In genomic region chr4:2852481-2852881, GRCh38 we compare ENCODE assay signal across 10 cellular contexts. TPM values are rescaled to one million over a fixed set of nuclear protein-coding genes. Genes with fewer than 3 reads are reported as not detected.
DNase-seq lines count a peak whose midpoint lies in the region; ATAC-seq and TF ChIP-seq lines count a peak whose summit lies in the region.
"Had no signal": no experiment of that assay in that cellular context is flagged by ENCODE, and none has a peak within 500 bp of the region (broad histone marks: within the 10 kb centered on the region; RNA-seq: fewer than 3 reads in every experiment).

No MANE protein-coding gene starts in this region.

- H3K4me1 Mint-ChIP-seq in CD4-positive, CD25-positive, alpha-beta regulatory T cell: peaks cover 38 to 86% (median 53%) of the 10 kb centered on the region in 4 donors

- H3K27ac ChIP-seq in CD4-positive, CD25-positive, alpha-beta regulatory T cell (ENCODE audit: insufficient read depth, low read length, poor library complexity, severe bottlenecking): peak overlapping the region; percentile 43
- H3K27ac ChIP-seq in OCI-LY7 (ENCODE audit: low read depth, low read length, poor library complexity, severe bottlenecking): no peak overlapping the region
- H3K27ac ChIP-seq in hepatocyte: no peak overlapping the region
- H3K27ac ChIP-seq in smooth muscle cell (ENCODE audit: low read depth): no peak overlapping the region
- peak overlapping the region in 2 of 4 donors; percentile 48 to 49 for H3K27ac ChIP-seq in esophagus squamous epithelium

- DNase-seq in CD4-positive, CD25-positive, alpha-beta regulatory T cell: peak in 2 of 3 donors; percentile 44 to 79
- DNase-seq in OCI-LY7 (ENCODE audit: low spot score) (peak; percentile 80), hepatocyte (ENCODE audit: low spot score) (no peak), NCI-H510A treated with DMSO at 0.1 percent for 48 hours (lab: John Stamatoyannopoulos, UW) (no peak), smooth muscle cell (lab: John Stamatoyannopoulos, UW; ENCODE audit: unreplicated experiment) (no peak), esophagus squamous epithelium (lab: John Stamatoyannopoulos, UW) (no peak), DMS53 (lab: John Stamatoyannopoulos, UW) (no peak)
- DNase-seq: amygdala, NCI-H1048 had no signal

- peak overlapping the region; percentile 81 to 92 (median 90) for H3K27ac Mint-ChIP-seq in CD4-positive, CD25-positive, alpha-beta regulatory T cell

- H3K27me3 ChIP-seq in CD4-positive, CD25-positive, alpha-beta regulatory T cell (ENCODE audit: control insufficient read depth, insufficient read depth, low read length): no peaks in the 10 kb centered on the region
- H3K27me3 ChIP-seq in hepatocyte (no peaks in the 10 kb centered on the region), smooth muscle cell (ENCODE audit: low read depth) (no peaks in the 10 kb centered on the region), esophagus squamous epithelium (no peaks in the 10 kb centered on the region)

- H3K79me2 ChIP-seq in OCI-LY7 (ENCODE audit: insufficient read depth, low read depth, low read length) (no peaks in the 10 kb centered on the region; the same call in 1 of the 2 replicates), hepatocyte (peaks cover 98% of the 10 kb centered on the region), smooth muscle cell (ENCODE audit: low read depth) (peaks cover 97% of the 10 kb centered on the region)

- H3K4me1 ChIP-seq in CD4-positive, CD25-positive, alpha-beta regulatory T cell (ENCODE audit: control insufficient read depth, insufficient read depth, low read length, poor library complexity, severe bottlenecking): peaks cover 70% of the 10 kb centered on the region
- H3K4me1 ChIP-seq in OCI-LY7 (ENCODE audit: insufficient read depth, low read length, poor library complexity, severe bottlenecking): peaks cover 25% of the 10 kb centered on the region
- H3K4me1 ChIP-seq in hepatocyte (ENCODE audit: insufficient read depth): peaks cover 36% of the 10 kb centered on the region
- no peaks in the 10 kb centered on the region for H3K4me1 ChIP-seq in smooth muscle cell (ENCODE audit: low read depth)
- peaks cover 22 to 93% (median 29%) of the 10 kb centered on the region in 3 donors for H3K4me1 ChIP-seq in esophagus squamous epithelium

- H4K20me1 ChIP-seq in OCI-LY7 (ENCODE audit: insufficient read depth, low read length): peaks cover 14% of the 10 kb centered on the region; the same call in 1 of the 2 replicates
- peaks cover 82% of the 10 kb centered on the region for H4K20me1 ChIP-seq in hepatocyte (ENCODE audit: insufficient read depth, poor library complexity, severe bottlenecking)
- H4K20me1 ChIP-seq in smooth muscle cell (ENCODE audit: low read depth): peaks cover 99% of the 10 kb centered on the region

- no TSS peak for BruUV-seq in OCI-LY7 (replicated peaks; lab: Mats Ljungman, UMichigan)

- TF ChIP-seq CTCF in OCI-LY7 (conservative IDR thresholded peaks at IDR 0.05; ENCODE audit: low read length) (no peak), hepatocyte (IDR thresholded peaks at IDR 0.05; ENCODE audit: poor library complexity) (no peak), smooth muscle cell (IDR thresholded peaks at IDR 0.05; ENCODE audit: borderline replicate concordance, insufficient read depth, poor library complexity, severe bottlenecking) (no peak), esophagus squamous epithelium (IDR thresholded peaks at IDR 0.05) (no peak)

- H2AFZ ChIP-seq in OCI-LY7 (ENCODE audit: low read length) (no peak overlapping the region), hepatocyte (no peak overlapping the region), smooth muscle cell (ENCODE audit: low read depth) (no peak overlapping the region)

- H3K9me2 ChIP-seq in OCI-LY7 (ENCODE audit: insufficient read depth, low read length): no peaks in the 10 kb centered on the region
- no peaks in the 10 kb centered on the region for H3K9me2 ChIP-seq in hepatocyte (replicated peaks; ENCODE audit: insufficient read depth)

- WGBS in hepatocyte (ENCODE audit: low lambda C conversion rate, missing lambda C conversion rate): 61% methylated on average over 7 of the region's 7 CpGs
- WGBS in smooth muscle cell (ENCODE audit: low lambda C conversion rate): 84% methylated on average over 7 of the region's 7 CpGs
- WGBS in esophagus squamous epithelium, 2 donors: 26 to 32% methylated on average over 7 of the region's 7 CpGs

- H3K36me3 ChIP-seq in CD4-positive, CD25-positive, alpha-beta regulatory T cell (ENCODE audit: control insufficient read depth, insufficient read depth, low read length): peaks cover 11% of the 10 kb centered on the region
- peaks cover 18% of the 10 kb centered on the region for H3K36me3 ChIP-seq in OCI-LY7 (ENCODE audit: insufficient read depth, low read length)
- H3K36me3 ChIP-seq in hepatocyte (replicated peaks; ENCODE audit: insufficient read depth, low read depth): no peaks in the 10 kb centered on the region
- no peaks in the 10 kb centered on the region for H3K36me3 ChIP-seq in smooth muscle cell (ENCODE audit: low read depth)
- peaks cover 0 to 22% (median 0%) of the 10 kb centered on the region in 3 donors for H3K36me3 ChIP-seq in esophagus squamous epithelium

- POLR2A ChIA-PET in OCI-LY7 (lab: Charles Lee): interaction anchor here (0.7 kb wide), 2 partner anchors 18 to 48 kb away, joined by 5 to 7 read pairs; no protein-coding TSS in a partner anchor

- peak overlapping the region; percentile 74 to 94 (median 82) for H3K4me3 Mint-ChIP-seq in CD4-positive, CD25-positive, alpha-beta regulatory T cell

- intact Hi-C loops in OCI-LY7 (cut with micrococcal nuclease; ENCODE audit: unreplicated experiment) (loop anchor here (5.0 kb wide), 1 partner anchor 80 kb away; no protein-coding TSS in a partner anchor), esophagus squamous epithelium (cut with DNase I) (no loop called here)

- peak; percentile 67 to 76 for ATAC-seq in CD4-positive, CD25-positive, alpha-beta regulatory T cell (ENCODE audit: low read depth in 2 of 2)
- peak; percentile 67 for ATAC-seq in GM19438 (IDR thresholded peaks at IDR 0.05; ENCODE audit: low read depth, unreplicated experiment)

- CTCF ChIA-PET in OCI-LY7 (lab: Charles Lee; ENCODE audit: unreplicated experiment): no interaction called here

- H3K9me3 Mint-ChIP-seq in CD4-positive, CD25-positive, alpha-beta regulatory T cell: no peaks in the 10 kb centered on the region

- no peaks in the 10 kb centered on the region for H3K9me3 ChIP-seq in CD4-positive, CD25-positive, alpha-beta regulatory T cell (ENCODE audit: control insufficient read depth in 2 of 2, low read length in 2 of 2)
- no peaks in the 10 kb centered on the region for H3K9me3 ChIP-seq in OCI-LY7 (ENCODE audit: low read length)
- no peaks in the 10 kb centered on the region for H3K9me3 ChIP-seq in hepatocyte (ENCODE audit: low read depth)
- no peaks in the 10 kb centered on the region for H3K9me3 ChIP-seq in smooth muscle cell (replicated peaks; ENCODE audit: low read depth)
- H3K9me3 ChIP-seq in esophagus squamous epithelium: no peaks in the 10 kb centered on the region

- TF ChIP-seq POLR2A in esophagus squamous epithelium (IDR thresholded peaks at IDR 0.05): no peak

- peak overlapping the region; percentile 32 for H3K4me2 ChIP-seq in OCI-LY7 (ENCODE audit: low read length)
- peak overlapping the region; percentile 28 for H3K4me2 ChIP-seq in hepatocyte
- no peak overlapping the region for H3K4me2 ChIP-seq in smooth muscle cell

- peaks cover 12% of the 10 kb centered on the region for H3K36me3 Mint-ChIP-seq in CD4-positive, CD25-positive, alpha-beta regulatory T cell

- H3K27me3 Mint-ChIP-seq in CD4-positive, CD25-positive, alpha-beta regulatory T cell: no peaks in the 10 kb centered on the region

- no peak overlapping the region for H3K9ac ChIP-seq in smooth muscle cell (ENCODE audit: low read depth)

- H3K4me3 ChIP-seq in CD4-positive, CD25-positive, alpha-beta regulatory T cell (ENCODE audit: low read depth, low read length): peak overlapping the region; percentile 64
- no peak overlapping the region for H3K4me3 ChIP-seq in OCI-LY7 (ENCODE audit: low read depth, low read length, poor library complexity, severe bottlenecking)
- H3K4me3 ChIP-seq in hepatocyte: no peak overlapping the region
- no peak overlapping the region for H3K4me3 ChIP-seq in smooth muscle cell
- H3K4me3 ChIP-seq in esophagus squamous epithelium: no peak overlapping the region

- peaks cover 8% of the 10 kb centered on the region for H3F3A ChIP-seq in smooth muscle cell (ENCODE audit: low read depth)

RNA-seq across cellular contexts. Expression of gene ADD1, which starts 8.8 kb away (rescaled TPM):
- 242 TPM for total RNA-seq in CD4-positive, CD25-positive, alpha-beta regulatory T cell
- polyA plus RNA-seq in CD4-positive, CD25-positive, alpha-beta regulatory T cell: 100 to 1,000 TPM; 142 to 151 (median 145) TPM
- 77.1 and 85.3 TPM in 2 replicates for total RNA-seq in OCI-LY7 (2014; rRNA removed; shearing (Covaris generic))
- 108 TPM in 2 replicates for total RNA-seq in OCI-LY7 (2022)
- 143 and 179 TPM in 2 replicates for total RNA-seq in hepatocyte
- 174 and 208 TPM in 2 replicates for polyA plus RNA-seq in hepatocyte
- total RNA-seq in smooth muscle cell: 109 and 125 TPM in 2 replicates
- polyA plus RNA-seq in smooth muscle cell: 175 and 200 TPM in 2 replicates
- total RNA-seq in esophagus squamous epithelium: 100 to 1,000 TPM in 2 of 4 donors, 10 to 100 TPM in 2; 81.7 to 144 (median 103) TPM

RNA-seq across cellular contexts. Expression of gene SH3BP2, which starts 59.6 kb away (rescaled TPM):
- 61.7 TPM for total RNA-seq in CD4-positive, CD25-positive, alpha-beta regulatory T cell
- 1 to 10 TPM; 7.6 to 8.6 (median 8.4) TPM for polyA plus RNA-seq in CD4-positive, CD25-positive, alpha-beta regulatory T cell
- 6.9 and 10.9 TPM in 2 replicates for total RNA-seq in OCI-LY7 (2014; rRNA removed; shearing (Covaris generic))
- total RNA-seq in OCI-LY7 (2022) (23.8 and 31.6 TPM in 2 replicates), hepatocyte (15.0 and 25.7 TPM in 2 replicates), smooth muscle cell (19.3 and 23.8 TPM in 2 replicates), esophagus squamous epithelium (10 to 100 TPM; 13.5 to 36.8 (median 34.0) TPM)
- polyA plus RNA-seq in hepatocyte (24.3 and 29.6 TPM in 2 replicates), smooth muscle cell (17.3 and 27.4 TPM in 2 replicates)

Comparison
In these comparisons a context has a peak if more than half of its experiments do, and no peak if none do; other contexts are left out.
1. DNase-seq: peak in CD4-positive, CD25-positive, alpha-beta regulatory T cell (2 of 3) and OCI-LY7 (single experiment); none in hepatocyte (single experiment), NCI-H510A treated with DMSO at 0.1 percent for 48 hours (single experiment), smooth muscle cell (single experiment), esophagus squamous epithelium (single experiment) and DMS53 (single experiment).